7 cellular contexts compared by ENCODE assay signal in genomic region chr13:21176982-21177284, GRCh38. TPM values are rescaled to one million over a fixed set of nuclear protein-coding genes. Genes with fewer than 3 reads are reported as not detected.
DNase-seq lines count a peak whose midpoint lies in the region; ATAC-seq and TF ChIP-seq lines count a peak whose summit lies in the region.

No MANE protein-coding gene starts in this region.

- H4K20me1 ChIP-seq in OCI-LY7 (ENCODE audit: insufficient read depth, low read length) = peaks cover 7% of the 10 kb centered on the region

- H3K9me3 Mint-ChIP-seq in endodermal cell (peaks cover 5% of the 10 kb centered on the region), neural crest cell (no peaks in the 10 kb centered on the region)

- H3K4me3 Mint-ChIP-seq in endodermal cell (peak overlapping the region; percentile 93), neural crest cell (peak overlapping the region; percentile 97)

- peak overlapping the region; percentile 98 for H3K4me3 ChIP-seq in HEK293 (ENCODE audit: low read depth, low read length)
- H3K4me3 ChIP-seq in OCI-LY7 (ENCODE audit: low read depth, low read length, poor library complexity, severe bottlenecking) = peak overlapping the region; percentile 86
- H3K4me3 ChIP-seq in endodermal cell (ENCODE audit: low read length) = peak overlapping the region; percentile 95

- DNase-seq in OCI-LY7 (ENCODE audit: low spot score) (no peak), endodermal cell (no peak), neural crest cell (ENCODE audit: low read depth, low spot score) (no peak), NCI-H510A treated with DMSO at 0.1 percent for 48 hours (lab: John Stamatoyannopoulos, UW) (no peak), SK-N-DZ (ENCODE audit: low spot score) (no peak)

- no peaks in the 10 kb centered on the region for H3K27me3 Mint-ChIP-seq in endodermal cell (ENCODE audit: insufficient read depth)
- H3K27me3 Mint-ChIP-seq in neural crest cell (ENCODE audit: low read depth) = no peaks in the 10 kb centered on the region

- H2AFZ ChIP-seq in OCI-LY7 (ENCODE audit: low read length) = peak overlapping the region; percentile 26

- H3K36me3 Mint-ChIP-seq in endodermal cell (ENCODE audit: low read depth) = peaks cover 13% of the 10 kb centered on the region
- peaks cover 13% of the 10 kb centered on the region for H3K36me3 Mint-ChIP-seq in neural crest cell (ENCODE audit: low read depth)

- POLR2A ChIA-PET in HEK293 (lab: Yijun Ruan, JAX) (interaction anchor here (0.8 to 2.1 kb wide), 15 partner anchors 8 to 427 kb away, joined by 3 to 8 read pairs (median 4); partner anchors contain the start of genes MICU2 and XPO4), OCI-LY7 (lab: Charles Lee) (interaction anchor here (0.5 to 3.1 kb wide), 16 partner anchors 10 to 1217 kb away, joined by 3 to 26 read pairs (median 5); partner anchors contain the start of gene MICU2)

- peaks cover 5% of the 10 kb centered on the region for H3K4me1 Mint-ChIP-seq in endodermal cell
- peaks cover 19% of the 10 kb centered on the region for H3K4me1 Mint-ChIP-seq in neural crest cell

- H3K9me3 ChIP-seq in HEK293 (ENCODE audit: control insufficient read depth, insufficient read depth, low read depth, low read length) (no peaks in the 10 kb centered on the region), OCI-LY7 (ENCODE audit: low read length) (no peaks in the 10 kb centered on the region), endodermal cell (ENCODE audit: control insufficient read depth, low read length) (no peaks in the 10 kb centered on the region)

- no peaks in the 10 kb centered on the region for H3K9me2 ChIP-seq in OCI-LY7 (ENCODE audit: insufficient read depth, low read length)

- H3K27ac Mint-ChIP-seq in endodermal cell (peak overlapping the region; percentile 97), neural crest cell (ENCODE audit: unreplicated experiment) (peak overlapping the region; percentile 98)

- H3K27me3 ChIP-seq in endodermal cell (ENCODE audit: control insufficient read depth, insufficient read depth, low read length, poor library complexity, severe bottlenecking) = no peaks in the 10 kb centered on the region

- intact Hi-C loops in OCI-LY7 (cut with micrococcal nuclease; ENCODE audit: unreplicated experiment) = loop anchor here (2.0 to 5.0 kb wide), 4 partner anchors 122 to 495 kb away; partner anchors contain the start of genes FGF9 and MICU2

- peak overlapping the region; percentile 95 for H3K4me2 ChIP-seq in OCI-LY7 (ENCODE audit: low read length)

- ATAC-seq in GM18867 (IDR thresholded peaks at IDR 0.05; ENCODE audit: unreplicated experiment) = peak; percentile 32

- H3K36me3 ChIP-seq in HEK293 (ENCODE audit: control insufficient read depth in 2 of 2, insufficient read depth in 1 of 2, low read length in 2 of 2) (peaks cover 10 to 13% of the 10 kb centered on the region in 2 experiments), OCI-LY7 (ENCODE audit: insufficient read depth, low read length) (peaks cover 36% of the 10 kb centered on the region), endodermal cell (ENCODE audit: control insufficient read depth, insufficient read depth, low read length) (peaks cover 5% of the 10 kb centered on the region)

- H3K4me1 ChIP-seq in HEK293 (ENCODE audit: control insufficient read depth, insufficient read depth, low read length) = no peaks in the 10 kb centered on the region
- peaks cover 30% of the 10 kb centered on the region for H3K4me1 ChIP-seq in OCI-LY7 (ENCODE audit: insufficient read depth, low read length, poor library complexity, severe bottlenecking)
- no peaks in the 10 kb centered on the region for H3K4me1 ChIP-seq in endodermal cell (ENCODE audit: control insufficient read depth, insufficient read depth, low read length)

- TF ChIP-seq CTCF in HEK293 (tag by site-specific recombination; IDR thresholded peaks at IDR 0.05) (no peak), OCI-LY7 (conservative IDR thresholded peaks at IDR 0.05; ENCODE audit: low read length) (no peak), endodermal cell (conservative IDR thresholded peaks at IDR 0.05) (no peak), neural crest cell (conservative IDR thresholded peaks at IDR 0.05) (peak; percentile 3)

- BruUV-seq in OCI-LY7 (replicated peaks; lab: Mats Ljungman, UMichigan) = TSS peak; percentile 92

- H3K79me2 ChIP-seq in OCI-LY7 (ENCODE audit: insufficient read depth, low read depth, low read length) = peaks cover 65% of the 10 kb centered on the region

- H3K27ac ChIP-seq in HEK293 (ENCODE audit: extremely low read depth, low read depth, low read length) (peak overlapping the region; percentile 87), OCI-LY7 (ENCODE audit: low read depth, low read length, poor library complexity, severe bottlenecking) (peak overlapping the region; percentile 75), endodermal cell (ENCODE audit: low read depth, low read length) (peak overlapping the region; percentile 92)

- 0 to 2% methylated on average over 6 to 26 of the region's 26 CpGs for WGBS in endodermal cell (ENCODE audit: insufficient coverage in 1 of 2, insufficient read length in 1 of 2), 2 experiments

- H3K9ac ChIP-seq in endodermal cell (ENCODE audit: extremely low read depth, low read length, poor library complexity, severe bottlenecking) = peak overlapping the region; percentile 89

- CTCF ChIA-PET in HEK293 (lab: Yijun Ruan, JAX) = interaction anchor here (0.6 to 0.7 kb wide), 4 partner anchors 35 to 1010 kb away, joined by 3 read pairs; no protein-coding TSS in a partner anchor
- CTCF ChIA-PET in OCI-LY7 (lab: Charles Lee; ENCODE audit: unreplicated experiment) = no interaction called here

TF ChIP-seq in HEK293, 187 proteins besides CTCF, POLR2A, EP300 and RAD21:
- TF ChIP-seq ZBTB17 (tag by site-specific recombination; IDR thresholded peaks at IDR 0.05) = peak; percentile 47; the same call in 1 of the 2 replicates
- peak; percentile 18; the same call in 1 of the 2 replicates for TF ChIP-seq ZNF335 (tag by site-specific recombination; conservative IDR thresholded peaks at IDR 0.05)
- no peak for TF ChIP-seq INSM2 (tag by site-specific recombination; IDR thresholded peaks at IDR 0.05)
- TF ChIP-seq ZNF280D (tag by site-specific recombination; IDR thresholded peaks at IDR 0.05) = no peak
- TF ChIP-seq ZNF670 (tag by site-specific recombination; IDR thresholded peaks at IDR 0.05; ENCODE audit: low read depth) = no peak
- peak; percentile 6; the same call in 1 of the 2 replicates for TF ChIP-seq YY2 (tag by site-specific recombination; IDR thresholded peaks at IDR 0.05)
- TF ChIP-seq ZNF600 (tag by site-specific recombination; IDR thresholded peaks at IDR 0.05) = peak; percentile 53; the same call in 1 of the 2 replicates

RNA-seq across cellular contexts. Expression of gene MRPL57, which starts 0.5 kb away (rescaled TPM):
- total RNA-seq in OCI-LY7 (2014; rRNA removed; shearing (Covaris generic)) = 38.9 and 52.9 TPM in 2 replicates
- total RNA-seq in OCI-LY7 (2022) (22.5 and 26.3 TPM in 2 replicates), endodermal cell (10 to 100 TPM; 22.2 to 22.9 TPM), neural crest cell (27.5 and 27.9 TPM in 2 replicates)
- polyA plus RNA-seq in endodermal cell (2013, experiment 1 of 2) = 23.6 TPM
- 21.6 TPM for polyA plus RNA-seq in endodermal cell (2013, experiment 2 of 2)
- polyA plus RNA-seq in SK-N-DZ (2014; cell fraction: cytosol; rRNA removed) = 28.0 and 40.6 TPM in 2 replicates
- 21.0 and 30.7 TPM in 2 replicates for polyA plus RNA-seq in SK-N-DZ (2014; cell fraction: nucleus; rRNA removed)

RNA-seq across cellular contexts. Expression of gene SKA3, which starts 0.6 kb away (rescaled TPM):
- 28.5 and 34.4 TPM in 2 replicates for total RNA-seq in OCI-LY7 (2014; rRNA removed; shearing (Covaris generic))
- total RNA-seq in OCI-LY7 (2022) = 39.2 and 42.4 TPM in 2 replicates
- 10 to 100 TPM; 24.1 to 35.3 TPM for total RNA-seq in endodermal cell
- polyA plus RNA-seq in endodermal cell (2013, experiment 1 of 2) = 32.6 TPM
- polyA plus RNA-seq in endodermal cell (2013, experiment 2 of 2) = 32.8 TPM
- 35.0 and 36.0 TPM in 2 replicates for total RNA-seq in neural crest cell
- polyA plus RNA-seq in SK-N-DZ (2014; cell fraction: cytosol; rRNA removed) = 27.0 and 36.6 TPM in 2 replicates
- 16.7 and 28.8 TPM in 2 replicates for polyA plus RNA-seq in SK-N-DZ (2014; cell fraction: nucleus; rRNA removed)

RNA-seq across cellular contexts. Expression of gene SAP18, which starts 37.0 kb away (rescaled TPM):
- total RNA-seq in OCI-LY7 (2014; rRNA removed; shearing (Covaris generic)) = 73.7 and 121 TPM in 2 replicates
- total RNA-seq in OCI-LY7 (2022) (231 and 241 TPM in 2 replicates), endodermal cell (100 to 1,000 TPM; 248 to 294 TPM), neural crest cell (202 and 228 TPM in 2 replicates)
- polyA plus RNA-seq in endodermal cell (2013, experiment 1 of 2) = 178 TPM
- polyA plus RNA-seq in endodermal cell (2013, experiment 2 of 2) = 166 TPM
- 58.0 and 100 TPM in 2 replicates for polyA plus RNA-seq in SK-N-DZ (2014; cell fraction: cytosol; rRNA removed)
- polyA plus RNA-seq in SK-N-DZ (2014; cell fraction: nucleus; rRNA removed) = 34.5 and 57.7 TPM in 2 replicates
